Comparison of ENCODE assay signal across 6 cellular contexts in genomic region chr1:173861731-173862145, GRCh38.
A peak's percentile ranks its signal among the peaks of the same experiment; 100 is the strongest.
DNase-seq lines count a peak whose midpoint lies in the region; ATAC-seq lines count a peak whose summit lies in the region.

No MANE protein-coding gene starts in this region.

- no peak overlapping the region for H3K27ac ChIP-seq in substantia nigra (ENCODE audit: low read depth, low read length, poor library complexity, severe bottlenecking)

- ATAC-seq in GM19328 (IDR thresholded peaks at IDR 0.05; ENCODE audit: unreplicated experiment) = no peak

- peak; percentile 43 for DNase-seq in activated CD4-positive, alpha-beta T cell treated with anti-CD3 and anti-CD28 coated beads for 48 hours
- DNase-seq in activated CD4-positive, alpha-beta T cell treated with anti-CD3 and anti-CD28 coated beads, Interleukin-2, amount 50 U/mL, for 4 hours = no peak
- DNase-seq in activated CD8-positive, alpha-beta memory T cell treated with anti-CD3 and anti-CD28 coated beads, Interleukin-2, amount 50 U/mL, for 48 hours = peak; percentile 83
- DNase-seq in stimulated activated CD8-positive, alpha-beta memory T cell treated with anti-CD3 and anti-CD28 coated beads, Interleukin-4, amount 100 ng/mL, for 24 hours (ENCODE audit: low read depth) = peak; percentile 26
- DNase-seq in substantia nigra (lab: John Stamatoyannopoulos, UW) = no peak

Comparison
In these comparisons a context has a peak if more than half of its experiments do, and no peak if none do; other contexts are left out.
1. DNase-seq: peak in activated CD4-positive, alpha-beta T cell treated with anti-CD3 and anti-CD28 coated beads for 48 hours (single experiment), activated CD8-positive, alpha-beta memory T cell treated with anti-CD3 and anti-CD28 coated beads, Interleukin-2, amount 50 U/mL, for 48 hours (single experiment) and stimulated activated CD8-positive, alpha-beta memory T cell treated with anti-CD3 and anti-CD28 coated beads, Interleukin-4, amount 100 ng/mL, for 24 hours (single experiment); none in activated CD4-positive, alpha-beta T cell treated with anti-CD3 and anti-CD28 coated beads, Interleukin-2, amount 50 U/mL, for 4 hours (0 of 2) and substantia nigra (0 of 49).